In the genomic region with DNA sequence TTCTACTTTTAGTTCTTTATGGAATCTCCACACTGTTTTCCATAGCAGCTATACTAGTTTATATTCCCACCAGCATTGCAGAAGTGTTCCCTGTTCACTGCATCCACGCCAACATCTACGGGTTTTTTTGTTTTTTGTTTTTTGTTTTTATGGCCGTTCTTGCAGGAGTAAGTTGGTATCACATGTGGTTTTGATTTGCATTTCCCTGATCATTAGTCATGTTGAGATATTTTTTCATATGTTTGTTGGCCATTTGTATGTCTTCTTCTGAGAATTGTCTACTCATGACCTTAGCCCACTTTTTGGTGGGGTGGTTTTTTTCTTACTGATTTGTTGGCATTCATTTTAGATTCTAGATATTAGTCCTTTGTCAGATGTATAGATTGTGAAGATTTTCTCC, we compare ENCODE assay signal across 27 cellular contexts.
"Had no signal": no experiment of that assay in that cellular context is flagged by ENCODE, and none has a peak within 500 bp of the region (broad histone marks: within the 10 kb centered on the region; RNA-seq: fewer than 3 reads in every experiment).

No MANE protein-coding gene starts in this region.

- ATAC-seq: activated CD8-positive, alpha-beta memory T cell treated with anti-CD3 and anti-CD28 coated beads, Interleukin-2, amount 10 ng/mL, durations not matched to agents 7 days and 5 days; activated CD8-positive, alpha-beta T cell treated with anti-CD3 and anti-CD28 coated beads, Interleukin-2, amount 10 ng/mL, durations not matched to agents 7 days and 5 days; left colon; pancreas; stimulated activated naive B cell treated with anti-CD40 and anti-IgM and Interleukin-4, amounts not matched to agents 10 μg/mL and 1 μg/mL and 100 μg/mL, for 72 hours had no signal

- H3K4me3 ChIP-seq: coronary artery, dorsolateral prefrontal cortex, pancreas, prostate gland, sigmoid colon, stomach, tibial nerve had no signal

- H3K4me1 ChIP-seq: prostate gland, tibial nerve had no signal

- H3K36me3 ChIP-seq: brain microvascular endothelial cell, pancreas, prostate gland had no signal

- H3K9me3 ChIP-seq: pancreas, prostate gland, sigmoid colon had no signal

- H3K27me3 ChIP-seq: brain microvascular endothelial cell, dorsolateral prefrontal cortex, pancreas, sigmoid colon, stomach, tibial nerve had no signal

- H3K36me3 Mint-ChIP-seq: activated CD8-positive, alpha-beta memory T cell treated with anti-CD3 and anti-CD28 coated beads, Interleukin-2, amount 10 ng/mL, durations not matched to agents 7 days and 5 days had no signal

- DNase-seq: activated B cell treated with CpG ODN at 0.5 μM for 24 hours; activated CD8-positive, alpha-beta memory T cell treated with anti-CD3 and anti-CD28 coated beads, Interleukin-2, amount 10 ng/mL, durations not matched to agents 7 days and 5 days; activated CD8-positive, alpha-beta T cell treated with anti-CD3 and anti-CD28 coated beads, Interleukin-2, amount 10 ng/mL, durations not matched to agents 7 days and 5 days; activated effector memory CD4-positive, alpha-beta T cell treated with anti-CD3 and anti-CD28 coated beads, Interleukin-2, amount 50 U/mL, for 16 hours; activated naive CD4-positive, alpha-beta T cell treated with anti-CD3 and anti-CD28 coated beads for 36 hours; activated naive CD8-positive, alpha-beta T cell treated with anti-CD3 and anti-CD28 coated beads for 36 hours; activated T-cell treated with anti-CD3 and anti-CD28 coated beads, Interleukin-2, amount 50 U/mL, for 48 hours; brain microvascular endothelial cell; dorsolateral prefrontal cortex; effector memory CD4-positive, alpha-beta T cell; head of caudate nucleus; hippocampal formation; left colon; mammary epithelial cell; naive B cell; nucleus accumbens; pancreas; sigmoid colon; small intestine; stimulated activated CD4-positive, alpha-beta T cell treated with anti-CD3 and anti-CD28 coated beads, Interleukin-4, amount 100 ng/mL, for 4 hours; stimulated activated CD8-positive, alpha-beta memory T cell treated with anti-CD3 and anti-CD28 coated beads, Interleukin-4, amount 100 ng/mL, for 48 hours; stimulated activated naive B cell treated with anti-CD40 and anti-IgM and Interleukin-4, amounts not matched to agents 10 μg/mL and 1 μg/mL and 100 μg/mL, for 72 hours; stomach had no signal

- H3K27ac Mint-ChIP-seq: activated B cell treated with CpG ODN at 0.5 μM for 24 hours; activated CD8-positive, alpha-beta memory T cell treated with anti-CD3 and anti-CD28 coated beads, Interleukin-2, amount 10 ng/mL, durations not matched to agents 7 days and 5 days; activated CD8-positive, alpha-beta T cell treated with anti-CD3 and anti-CD28 coated beads, Interleukin-2, amount 10 ng/mL, durations not matched to agents 7 days and 5 days; activated naive CD4-positive, alpha-beta T cell treated with anti-CD3 and anti-CD28 coated beads for 36 hours; activated naive CD8-positive, alpha-beta T cell treated with anti-CD3 and anti-CD28 coated beads for 36 hours; naive B cell; stimulated activated naive B cell treated with anti-CD40 and anti-IgM and Interleukin-4, amounts not matched to agents 10 μg/mL and 1 μg/mL and 100 μg/mL, for 72 hours had no signal

- H3K27me3 Mint-ChIP-seq: activated B cell treated with CpG ODN at 0.5 μM for 24 hours; activated CD8-positive, alpha-beta memory T cell treated with anti-CD3 and anti-CD28 coated beads, Interleukin-2, amount 10 ng/mL, durations not matched to agents 7 days and 5 days; activated naive CD8-positive, alpha-beta T cell treated with anti-CD3 and anti-CD28 coated beads for 36 hours; naive B cell; stimulated activated naive B cell treated with anti-CD40 and anti-IgM and Interleukin-4, amounts not matched to agents 10 μg/mL and 1 μg/mL and 100 μg/mL, for 72 hours had no signal

- H3K4me3 Mint-ChIP-seq: activated B cell treated with CpG ODN at 0.5 μM for 24 hours; activated CD8-positive, alpha-beta memory T cell treated with anti-CD3 and anti-CD28 coated beads, Interleukin-2, amount 10 ng/mL, durations not matched to agents 7 days and 5 days; activated CD8-positive, alpha-beta T cell treated with anti-CD3 and anti-CD28 coated beads, Interleukin-2, amount 10 ng/mL, durations not matched to agents 7 days and 5 days; activated naive CD4-positive, alpha-beta T cell treated with anti-CD3 and anti-CD28 coated beads for 36 hours; activated naive CD8-positive, alpha-beta T cell treated with anti-CD3 and anti-CD28 coated beads for 36 hours; naive B cell; neural crest cell; stimulated activated naive B cell treated with anti-CD40 and anti-IgM and Interleukin-4, amounts not matched to agents 10 μg/mL and 1 μg/mL and 100 μg/mL, for 72 hours had no signal

- H3K4me1 Mint-ChIP-seq: activated CD8-positive, alpha-beta memory T cell treated with anti-CD3 and anti-CD28 coated beads, Interleukin-2, amount 10 ng/mL, durations not matched to agents 7 days and 5 days; activated naive CD8-positive, alpha-beta T cell treated with anti-CD3 and anti-CD28 coated beads for 36 hours; neural crest cell had no signal

- H3K27ac ChIP-seq: brain microvascular endothelial cell, dorsolateral prefrontal cortex, pancreas, prostate gland, sigmoid colon, stomach, tibial nerve had no signal
